8 cellular contexts compared by ENCODE assay signal in the genomic region with DNA sequence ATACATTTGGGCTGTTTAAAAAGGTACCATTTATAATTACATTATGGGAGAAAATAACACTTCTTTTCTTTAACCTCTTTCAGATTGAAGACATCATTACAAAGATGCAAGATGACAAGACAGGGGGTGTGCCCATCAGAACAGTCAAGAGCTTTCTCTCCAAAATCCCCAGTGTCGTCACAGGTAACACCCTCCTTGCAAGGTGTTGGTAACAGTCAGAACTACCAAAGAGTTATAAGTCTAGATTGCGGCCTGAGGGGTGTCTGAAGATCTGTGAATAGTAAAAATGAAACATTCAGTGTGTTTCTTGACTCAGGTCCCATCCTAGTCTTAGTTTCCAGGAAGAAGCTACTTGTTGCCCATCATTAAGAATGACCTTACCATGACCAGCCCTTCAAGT.
"Had no signal": no experiment of that assay in that cellular context is flagged by ENCODE, and none has a peak within 500 bp of the region (broad histone marks: within the 10 kb centered on the region; RNA-seq: fewer than 3 reads in every experiment).

No MANE protein-coding gene starts in this region.

- H3K4me3 ChIP-seq: GM23338 had no signal

- H2AFZ ChIP-seq: GM23338 had no signal

- ATAC-seq: GM23338, HepG2 had no signal

- H3K4me1 Mint-ChIP-seq: GM23338, H9, IgD-negative memory B cell had no signal

- FAIRE-seq: H1, H54, HepG2 had no signal

- H3K36me3 Mint-ChIP-seq: IgD-negative memory B cell had no signal

- DNase-seq: H9, HCEC 1CT, KBM-7 had no signal

- H3K27ac Mint-ChIP-seq: GM23338, H9, IgD-negative memory B cell had no signal

- H3K4me2 ChIP-seq: GM23338 had no signal

- H3K4me3 Mint-ChIP-seq: GM23338, H9, IgD-negative memory B cell had no signal
